Comparison of ENCODE assay signal across 8 cellular contexts in genomic region chr10:87860156-87860795, GRCh38. TPM values are rescaled to one million over a fixed set of nuclear protein-coding genes. Genes with fewer than 3 reads are reported as not detected.
DNase-seq lines count a peak whose midpoint lies in the region; ATAC-seq and TF ChIP-seq lines count a peak whose summit lies in the region.

No MANE protein-coding gene starts in this region.

- H3K36me3 Mint-ChIP-seq in CD8-positive, alpha-beta memory T cell: peaks cover 0 to 27% (median 0%) of the 10 kb centered on the region in 3 donors
- H3K36me3 Mint-ChIP-seq in GM23338 (ENCODE audit: low read depth): peaks cover 6% of the 10 kb centered on the region; the same call in 1 of the 3 replicates
- peaks cover 9% of the 10 kb centered on the region for H3K36me3 Mint-ChIP-seq in activated naive CD8-positive, alpha-beta T cell treated with anti-CD3 and anti-CD28 coated beads for 36 hours
- H3K36me3 Mint-ChIP-seq in stimulated activated effector memory CD8-positive, alpha-beta T cell treated with anti-CD3 and anti-CD28 coated beads, Interleukin-12 subunit alpha, Interleukin-12 subunit beta, amount 100 ng/mL, for 72 hours: peaks cover 29% of the 10 kb centered on the region

- POLR2A ChIA-PET in CD8-positive, alpha-beta memory T cell (lab: Charles Lee): no interaction called here

- peaks cover 20 to 34% (median 32%) of the 10 kb centered on the region in 3 donors for H3K4me1 Mint-ChIP-seq in CD8-positive, alpha-beta memory T cell
- H3K4me1 Mint-ChIP-seq in GM23338: peaks cover 17% of the 10 kb centered on the region
- H3K4me1 Mint-ChIP-seq in activated naive CD8-positive, alpha-beta T cell treated with anti-CD3 and anti-CD28 coated beads for 36 hours: peaks cover 18% of the 10 kb centered on the region
- H3K4me1 Mint-ChIP-seq in stimulated activated effector memory CD8-positive, alpha-beta T cell treated with anti-CD3 and anti-CD28 coated beads, Interleukin-12 subunit alpha, Interleukin-12 subunit beta, amount 100 ng/mL, for 72 hours: peaks cover 23% of the 10 kb centered on the region

- H3K9me2 ChIP-seq in GM23338 (ENCODE audit: insufficient read depth): no peaks in the 10 kb centered on the region

- peaks cover 12% of the 10 kb centered on the region for H3K79me2 ChIP-seq in GM23338 (replicated peaks; ENCODE audit: insufficient read depth)

- peak; percentile 46 to 72 for TF ChIP-seq CTCF in GM23338 (conservative IDR thresholded peaks at IDR 0.05; ENCODE audit: low read depth in 2 of 2)
- TF ChIP-seq CTCF in upper lobe of left lung (IDR thresholded peaks at IDR 0.05): peak in 5 of 6 experiments; percentile 24 to 68 (median 55)

- H3K4me3 ChIP-seq in CD8-positive, alpha-beta memory T cell (ENCODE audit: low read length): no peak overlapping the region
- no peak overlapping the region for H3K4me3 ChIP-seq in GM23338
- H3K4me3 ChIP-seq in upper lobe of left lung: no peak overlapping the region

- H3K4me1 ChIP-seq in CD8-positive, alpha-beta memory T cell (ENCODE audit: insufficient read depth, low read length): peaks cover 13% of the 10 kb centered on the region
- peaks cover 8% of the 10 kb centered on the region for H3K4me1 ChIP-seq in GM23338 (ENCODE audit: insufficient read depth)
- peaks cover 0 to 13% (median 9%) of the 10 kb centered on the region in 4 donors for H3K4me1 ChIP-seq in upper lobe of left lung

- no peak overlapping the region for H3K27ac ChIP-seq in CD8-positive, alpha-beta memory T cell (ENCODE audit: low read depth, low read length)
- no peak overlapping the region for H3K27ac ChIP-seq in GM23338 (ENCODE audit: low read depth)
- H3K27ac ChIP-seq in upper lobe of left lung: peak overlapping the region in 2 of 4 donors; percentile 98 to 100

- ATAC-seq in GM23338: no peak
- ATAC-seq in upper lobe of left lung (ENCODE audit: low FRiP score in 2 of 2): no peak
- no peak for ATAC-seq in GM18502 (IDR thresholded peaks at IDR 0.05; ENCODE audit: poor library complexity, unreplicated experiment)
- no peak for ATAC-seq in stimulated activated effector memory CD8-positive, alpha-beta T cell treated with anti-CD3 and anti-CD28 coated beads, Interleukin-12 subunit alpha, Interleukin-12 subunit beta, amount 100 ng/mL, for 72 hours

- peaks cover 0 to 2% (median 0%) of the 10 kb centered on the region in 5 donors for H3K9me3 Mint-ChIP-seq in CD8-positive, alpha-beta memory T cell
- H3K9me3 Mint-ChIP-seq in GM23338: peaks cover 5% of the 10 kb centered on the region
- peaks cover 3% of the 10 kb centered on the region for H3K9me3 Mint-ChIP-seq in activated naive CD8-positive, alpha-beta T cell treated with anti-CD3 and anti-CD28 coated beads for 36 hours
- H3K9me3 Mint-ChIP-seq in stimulated activated effector memory CD8-positive, alpha-beta T cell treated with anti-CD3 and anti-CD28 coated beads, Interleukin-12 subunit alpha, Interleukin-12 subunit beta, amount 100 ng/mL, for 72 hours: no peaks in the 10 kb centered on the region

- TF ChIP-seq EP300 in upper lobe of left lung (IDR thresholded peaks at IDR 0.05): no peak

- H3K9me3 ChIP-seq in CD8-positive, alpha-beta memory T cell (ENCODE audit: low read length): no peaks in the 10 kb centered on the region
- H3K9me3 ChIP-seq in upper lobe of left lung: no peaks in the 10 kb centered on the region

- peak overlapping the region; percentile 24 to 94 (median 48) for H3K4me3 Mint-ChIP-seq in CD8-positive, alpha-beta memory T cell
- peak overlapping the region; percentile 45 for H3K4me3 Mint-ChIP-seq in GM23338
- H3K4me3 Mint-ChIP-seq in activated naive CD8-positive, alpha-beta T cell treated with anti-CD3 and anti-CD28 coated beads for 36 hours: peak overlapping the region; percentile 24
- H3K4me3 Mint-ChIP-seq in stimulated activated effector memory CD8-positive, alpha-beta T cell treated with anti-CD3 and anti-CD28 coated beads, Interleukin-12 subunit alpha, Interleukin-12 subunit beta, amount 100 ng/mL, for 72 hours: no peak overlapping the region

- H4K20me1 ChIP-seq in GM23338 (replicated peaks; ENCODE audit: insufficient read depth): peaks cover 10% of the 10 kb centered on the region

- H3K4me2 ChIP-seq in GM23338: no peak overlapping the region

- no peak overlapping the region for H2AFZ ChIP-seq in GM23338

- peak overlapping the region; percentile 52 to 96 (median 89) for H3K27ac Mint-ChIP-seq in CD8-positive, alpha-beta memory T cell
- no peak overlapping the region for H3K27ac Mint-ChIP-seq in GM23338
- H3K27ac Mint-ChIP-seq in activated naive CD8-positive, alpha-beta T cell treated with anti-CD3 and anti-CD28 coated beads for 36 hours: peak overlapping the region; percentile 6
- no peak overlapping the region for H3K27ac Mint-ChIP-seq in stimulated activated effector memory CD8-positive, alpha-beta T cell treated with anti-CD3 and anti-CD28 coated beads, Interleukin-12 subunit alpha, Interleukin-12 subunit beta, amount 100 ng/mL, for 72 hours

- H3K27me3 Mint-ChIP-seq in CD8-positive, alpha-beta memory T cell: peaks cover 0 to 6% of the 10 kb centered on the region in 2 donors
- H3K27me3 Mint-ChIP-seq in GM23338 (ENCODE audit: insufficient read depth, low read depth, poor library complexity): peaks cover 10% of the 10 kb centered on the region
- no peaks in the 10 kb centered on the region for H3K27me3 Mint-ChIP-seq in activated naive CD8-positive, alpha-beta T cell treated with anti-CD3 and anti-CD28 coated beads for 36 hours

- peaks cover 7% of the 10 kb centered on the region; the same call in 1 of the 2 replicates for H3F3A ChIP-seq in GM23338 (replicated peaks; ENCODE audit: low read depth)

- CTCF ChIA-PET in CD8-positive, alpha-beta memory T cell (lab: Charles Lee): interaction anchor here (1.3 to 10.7 kb wide), 8 partner anchors 9 to 692 kb away, joined by 3 to 106 read pairs (median 15); partner anchors contain the start of gene ATAD1

- no peak for TF ChIP-seq POLR2A in upper lobe of left lung (IDR thresholded peaks at IDR 0.05)

- WGBS in upper lobe of left lung, 2 donors: 51 to 56% methylated on average over 3 of the region's 3 CpGs

- no peaks in the 10 kb centered on the region for H3K27me3 ChIP-seq in CD8-positive, alpha-beta memory T cell (ENCODE audit: insufficient read depth, low read length, poor library complexity, severe bottlenecking)
- H3K27me3 ChIP-seq in GM23338 (ENCODE audit: insufficient read depth) (no peaks in the 10 kb centered on the region), upper lobe of left lung (no peaks in the 10 kb centered on the region)

- peak in 3 of 5 donors; percentile 49 to 58 (median 52) for DNase-seq in CD8-positive, alpha-beta memory T cell
- peak; percentile 65 for DNase-seq in GM23338 (ENCODE audit: low spot score)
- peak; percentile 28 for DNase-seq in NCI-H526 treated with DMSO at 0.1 percent for 48 hours (lab: John Stamatoyannopoulos, UW)
- no peak for DNase-seq in activated naive CD8-positive, alpha-beta T cell treated with anti-CD3 and anti-CD28 coated beads for 36 hours
- DNase-seq in iPS-NIHi7 (ENCODE audit: extremely low spot score): peak; percentile 41
- DNase-seq in upper lobe of left lung: peak in 1 of 2 donors; percentile 36
- DNase-seq in stimulated activated effector memory CD8-positive, alpha-beta T cell treated with anti-CD3 and anti-CD28 coated beads, Interleukin-12 subunit alpha, Interleukin-12 subunit beta, amount 100 ng/mL, for 72 hours (ENCODE audit: low spot score in 2 of 2): no peak

- no peaks in the 10 kb centered on the region for H3K36me3 ChIP-seq in CD8-positive, alpha-beta memory T cell (ENCODE audit: insufficient read depth, low read length)
- no peaks in the 10 kb centered on the region for H3K36me3 ChIP-seq in GM23338 (ENCODE audit: insufficient read depth)
- no peaks in the 10 kb centered on the region for H3K36me3 ChIP-seq in upper lobe of left lung

TF ChIP-seq in GM23338, 12 proteins besides CTCF, POLR2A, EP300 and RAD21 (continues in another document):
- TF ChIP-seq ETS1 (IDR thresholded peaks at IDR 0.05) (no peak), ZNF114 (CRISPR knock-in tag; IDR thresholded peaks at IDR 0.05) (no peak), JUNB (IDR thresholded peaks at IDR 0.05; ENCODE audit: unreplicated experiment) (no peak)

RNA-seq across cellular contexts. Expression of gene KLLN, which starts 3.1 kb away (rescaled TPM):
- total RNA-seq in CD8-positive, alpha-beta memory T cell: 1 to 10 TPM in 1 of 2 experiments, under 1 TPM in 1; 0.80 to 1.1 TPM
- 0.39 TPM for polyA plus RNA-seq in CD8-positive, alpha-beta memory T cell
- total RNA-seq in GM23338 (2014; rRNA removed; shearing (Covaris generic)): 0.24 and 0.62 TPM in 2 replicates
- polyA plus RNA-seq in GM23338 (2016; fragmentation: Nextera tagmentation; extraction: Ambion mirVana): 0.29 and 0.35 TPM in 2 replicates
- total RNA-seq in activated naive CD8-positive, alpha-beta T cell treated with anti-CD3 and anti-CD28 coated beads for 36 hours: under 1 TPM; 0.58 to 0.64 TPM
- under 1 TPM in 4 of 6 donors, not detected in 2; 0.20 to 0.54 (median 0.44) TPM for total RNA-seq in upper lobe of left lung

RNA-seq across cellular contexts. Expression of gene PTEN, which starts 3.1 kb away (rescaled TPM):
- total RNA-seq in CD8-positive, alpha-beta memory T cell: 10 to 100 TPM; 49.5 to 50.6 TPM
- 29.1 TPM for polyA plus RNA-seq in CD8-positive, alpha-beta memory T cell
- 50.0 and 64.0 TPM in 2 replicates for total RNA-seq in GM23338 (2014; rRNA removed; shearing (Covaris generic))
- 20.8 and 23.4 TPM in 2 replicates for polyA plus RNA-seq in GM23338 (2016; fragmentation: Nextera tagmentation; extraction: Ambion mirVana)
- total RNA-seq in activated naive CD8-positive, alpha-beta T cell treated with anti-CD3 and anti-CD28 coated beads for 36 hours: 10 to 100 TPM; 44.5 to 50.8 TPM
- 100 to 1,000 TPM in 3 of 6 donors, 10 to 100 TPM in 3; 63.3 to 177 (median 99.0) TPM for total RNA-seq in upper lobe of left lung

RNA-seq across cellular contexts. Expression of gene ATAD1, which starts 42.2 kb away (rescaled TPM):
- 10 to 100 TPM; 60.7 to 62.3 TPM for total RNA-seq in CD8-positive, alpha-beta memory T cell
- 47.2 TPM for polyA plus RNA-seq in CD8-positive, alpha-beta memory T cell
- 43.3 and 49.6 TPM in 2 replicates for total RNA-seq in GM23338 (2014; rRNA removed; shearing (Covaris generic))
- 26.3 and 30.3 TPM in 2 replicates for polyA plus RNA-seq in GM23338 (2016; fragmentation: Nextera tagmentation; extraction: Ambion mirVana)
- total RNA-seq in activated naive CD8-positive, alpha-beta T cell treated with anti-CD3 and anti-CD28 coated beads for 36 hours: 10 to 100 TPM; 49.2 to 49.6 TPM
- 10 to 100 TPM in 5 of 6 donors, 1 to 10 TPM in 1; 6.3 to 66.9 (median 36.2) TPM for total RNA-seq in upper lobe of left lung

Comparison
In these comparisons a context has a peak if more than half of its experiments do, and no peak if none do; other contexts are left out.
1. DNase-seq: peak in CD8-positive, alpha-beta memory T cell (3 of 5), GM23338 (single experiment), NCI-H526 treated with DMSO at 0.1 percent for 48 hours (single experiment) and iPS-NIHi7 (single experiment); none in activated naive CD8-positive, alpha-beta T cell treated with anti-CD3 and anti-CD28 coated beads for 36 hours (single experiment) and stimulated activated effector memory CD8-positive, alpha-beta T cell treated with anti-CD3 and anti-CD28 coated beads, Interleukin-12 subunit alpha, Interleukin-12 subunit beta, amount 100 ng/mL, for 72 hours (0 of 2).
2. H3K27ac Mint-ChIP-seq: peak in CD8-positive, alpha-beta memory T cell (8 of 8) and activated naive CD8-positive, alpha-beta T cell treated with anti-CD3 and anti-CD28 coated beads for 36 hours (single experiment); none in GM23338 (single experiment) and stimulated activated effector memory CD8-positive, alpha-beta T cell treated with anti-CD3 and anti-CD28 coated beads, Interleukin-12 subunit alpha, Interleukin-12 subunit beta, amount 100 ng/mL, for 72 hours (single experiment).